Comparison of ENCODE assay signal across 8 cellular contexts in genomic region chr12:122981587-122982493, GRCh38. TPM values are rescaled to one million over a fixed set of nuclear protein-coding genes. Genes with fewer than 3 reads are reported as not detected.
A peak's percentile ranks its signal among the peaks of the same experiment; 100 is the strongest.
DNase-seq lines count a peak whose midpoint lies in the region; ATAC-seq, FAIRE-seq and TF ChIP-seq lines count a peak whose summit lies in the region.

No MANE protein-coding gene starts in this region.

- TF ChIP-seq CTCF in DND-41 (IDR thresholded peaks at IDR 0.05; ENCODE audit: borderline replicate concordance, extremely low read depth, low read length, poor library complexity, severe bottlenecking): no peak
- TF ChIP-seq CTCF in OCI-LY1 (IDR thresholded peaks at IDR 0.05; ENCODE audit: low read length): no peak
- TF ChIP-seq CTCF in H1 (IDR thresholded peaks at IDR 0.05; ENCODE audit: control extremely low read depth in 1 of 3, insufficient read depth in 1 of 3, low read depth in 1 of 3, low read length in 3 of 3): no peak
- TF ChIP-seq CTCF in neutrophil (IDR thresholded peaks at IDR 0.05): no peak

- ATAC-seq in DND-41 (ENCODE audit: insufficient read depth, low read depth) (no peak), HG03196 (IDR thresholded peaks at IDR 0.05; ENCODE audit: unreplicated experiment) (no peak)

- no peak overlapping the region for H2BK20ac ChIP-seq in H1 (ENCODE audit: low read length)

- H3K9me3 ChIP-seq in DND-41 (ENCODE audit: insufficient read depth, low read length, severe bottlenecking): no peaks in the 10 kb centered on the region
- H3K9me3 ChIP-seq in OCI-LY1 (ENCODE audit: low read length): no peaks in the 10 kb centered on the region
- H3K9me3 ChIP-seq in H1 (ENCODE audit: insufficient read depth in 2 of 2, low read depth in 1 of 2, low read length in 1 of 2): no peaks in the 10 kb centered on the region
- H3K9me3 ChIP-seq in neutrophil: no peaks in the 10 kb centered on the region

- H2AFZ ChIP-seq in DND-41 (ENCODE audit: low read depth, low read length): no peak overlapping the region
- H2AFZ ChIP-seq in OCI-LY1 (ENCODE audit: low read length): no peak overlapping the region
- H2AFZ ChIP-seq in H1 (ENCODE audit: low read length): no peak overlapping the region

- peak overlapping the region; percentile 1; the same call in 1 of the 2 replicates for H4K8ac ChIP-seq in H1 (ENCODE audit: extremely low read depth, insufficient read depth, low read length)

- no peak overlapping the region for H4K91ac ChIP-seq in H1 (replicated peaks; ENCODE audit: insufficient read length, low read length)

- H3K56ac ChIP-seq in H1 (replicated peaks; ENCODE audit: insufficient read length, low read depth, low read length): no peak overlapping the region

- H4K20me1 ChIP-seq in DND-41 (ENCODE audit: insufficient read depth, low read length) (peaks cover 24% of the 10 kb centered on the region), OCI-LY1 (ENCODE audit: insufficient read depth, low read length) (no peaks in the 10 kb centered on the region), H1 (replicated peaks in 1 of 2; ENCODE audit: control insufficient read depth in 1 of 2, insufficient read depth in 2 of 2, low read length in 2 of 2) (peaks cover 0 to 7% of the 10 kb centered on the region in 2 experiments)

- DNase-seq in DND-41 (no peak), H1 (ENCODE audit: low read depth in 1 of 2, low spot score in 2 of 2) (no peak), COR-L47 (lab: John Stamatoyannopoulos, UW) (no peak), posterior vena cava (ENCODE audit: low spot score) (no peak)
- no peak for DNase-seq in activated CD4-positive, CD25-positive, alpha-beta regulatory T cell treated with anti-CD3 and anti-CD28 coated beads, Interleukin-2, amount 50 U/mL, for 72 hours

- peaks cover 51% of the 10 kb centered on the region for H3K79me2 ChIP-seq in DND-41 (ENCODE audit: insufficient read depth, low read length)
- H3K79me2 ChIP-seq in OCI-LY1 (ENCODE audit: insufficient read depth, low read length): no peaks in the 10 kb centered on the region
- peaks cover 0 to 2% of the 10 kb centered on the region in 2 experiments; a peak in 1 of 4 replicates for H3K79me2 ChIP-seq in H1 (ENCODE audit: control insufficient read depth in 1 of 2, insufficient read depth in 2 of 2, low read length in 2 of 2)

- no peak overlapping the region for H3K4ac ChIP-seq in H1 (replicated peaks; ENCODE audit: insufficient read length, low read depth, low read length)

- no peak overlapping the region for H2BK15ac ChIP-seq in H1 (ENCODE audit: low read length)

- no peak for TF ChIP-seq POLR2A in H1 (IDR thresholded peaks at IDR 0.05; ENCODE audit: control extremely low read depth in 1 of 2, low read depth in 2 of 2, low read length in 2 of 2)

- FAIRE-seq in H1 (lab: Jason Lieb, UNC): no peak

- no peak overlapping the region for H2BK120ac ChIP-seq in H1 (replicated peaks; ENCODE audit: low read depth, low read length)

- H2AK5ac ChIP-seq in H1 (ENCODE audit: low read depth, low read length): peak overlapping the region; percentile 88; the same call in 1 of the 2 replicates

- WGBS in H1 (ENCODE audit: extremely low coverage in 1 of 2, insufficient coverage in 1 of 2, insufficient read length in 1 of 2, insufficient replicate concordance in 2 of 2, low coverage in 1 of 2, low lambda C conversion rate in 2 of 2, missing lambda C conversion rate in 1 of 2), 2 experiments: 83% methylated on average over 14 of the region's 26 CpGs; no CpG with 5 or more reads in 1 of the 2 experiments

- intact Hi-C loops in posterior vena cava (cut with DNase I): loop anchor here in 1 of 2 donors (5.0 kb wide), 1 partner anchor 255 kb away; no protein-coding TSS in a partner anchor

- TF ChIP-seq RAD21 in H1 (IDR thresholded peaks at IDR 0.05 in 1 of 2, conservative IDR thresholded peaks at IDR 0.05 in 1 of 2; ENCODE audit: low read depth in 2 of 2, low read length in 2 of 2): no peak

- CTCF ChIA-PET in H1 (lab: Charles Lee; ENCODE audit: partially characterized antibody): interaction anchor here (1.1 to 1.6 kb wide), 6 partner anchors 9 to 121 kb away, joined by 3 to 10 read pairs (median 4); no protein-coding TSS in a partner anchor

- H3K14ac ChIP-seq in H1 (ENCODE audit: insufficient read length): no peak overlapping the region

- H3K36me3 ChIP-seq in DND-41 (ENCODE audit: insufficient read depth, low read length) (peaks cover 45% of the 10 kb centered on the region), OCI-LY1 (ENCODE audit: insufficient read depth, low read length) (peaks cover 80% of the 10 kb centered on the region), H1 (ENCODE audit: control insufficient read depth in 2 of 4, insufficient read depth in 4 of 4, low read length in 3 of 4) (peaks cover 0 to 6% (median 1%) of the 10 kb centered on the region in 4 experiments; a peak in 2 of 8 replicates), neutrophil (peaks cover 33% of the 10 kb centered on the region)

- peaks cover 4% of the 10 kb centered on the region; the same call in 1 of the 2 replicates for H3K79me1 ChIP-seq in H1 (ENCODE audit: low read depth, low read length)

- no peak for TF ChIP-seq EP300 in H1 (IDR thresholded peaks at IDR 0.05; ENCODE audit: borderline replicate concordance in 1 of 2, low read depth in 2 of 2, low read length in 2 of 2)

- no peak overlapping the region for H3K23ac ChIP-seq in H1 (ENCODE audit: insufficient read length)

- no peak overlapping the region for H4K5ac ChIP-seq in H1 (ENCODE audit: insufficient read length, low read depth, low read length)

- peak overlapping the region; percentile 89 for H3K4me2 ChIP-seq in DND-41 (ENCODE audit: insufficient read depth, low read length)
- peak overlapping the region; percentile 71 for H3K4me2 ChIP-seq in OCI-LY1 (ENCODE audit: low read length)
- peak overlapping the region; percentile 90 to 95 for H3K4me2 ChIP-seq in H1 (ENCODE audit: insufficient read depth in 1 of 2, low read depth in 2 of 2, low read length in 2 of 2)

- no peaks in the 10 kb centered on the region for H3K27me3 ChIP-seq in DND-41 (ENCODE audit: insufficient read depth, low read length, poor library complexity)
- no peaks in the 10 kb centered on the region for H3K27me3 ChIP-seq in OCI-LY1 (ENCODE audit: insufficient read depth, low read length)
- H3K27me3 ChIP-seq in H1 (replicated peaks in 1 of 4; ENCODE audit: control insufficient read depth in 3 of 4, extremely low read depth in 1 of 4, insufficient read depth in 3 of 4, low read length in 3 of 4): no peaks in the 10 kb centered on the region
- H3K27me3 ChIP-seq in neutrophil: no peaks in the 10 kb centered on the region

- peak overlapping the region; percentile 93 for H3K9ac ChIP-seq in DND-41 (ENCODE audit: low read depth, low read length)
- peak overlapping the region; percentile 89 for H3K9ac ChIP-seq in OCI-LY1 (ENCODE audit: low read length)
- H3K9ac ChIP-seq in H1 (replicated peaks in 1 of 4; ENCODE audit: extremely low read depth in 1 of 4, low read depth in 3 of 4, low read length in 3 of 4): peak overlapping the region in 2 of 4 experiments; percentile 66 to 86; a peak in 3 of 7 replicates

- H3K27ac ChIP-seq in DND-41 (ENCODE audit: low read length): peak overlapping the region; percentile 88
- H3K27ac ChIP-seq in OCI-LY1 (ENCODE audit: low read depth, low read length, poor library complexity, severe bottlenecking): peak overlapping the region; percentile 69
- H3K27ac ChIP-seq in H1 (ENCODE audit: low read depth, low read length): no peak overlapping the region
- H3K27ac ChIP-seq in neutrophil: peak overlapping the region; percentile 88

- 0 out of 2 replicates have a peak, but pooled peaks cover 6% of the 10 kb centered on the region for H3F3A ChIP-seq in OCI-LY1 (ENCODE audit: insufficient read depth, low read length)

- H3K9me2 ChIP-seq in OCI-LY1 (ENCODE audit: low read depth, low read length): no peaks in the 10 kb centered on the region

- H2BK12ac ChIP-seq in H1 (ENCODE audit: low read depth, low read length): 0 out of 2 replicates have a peak overlapping the region, but pooled peaks have one; percentile 4

- POLR2A ChIA-PET in H1 (lab: Charles Lee; ENCODE audit: partially characterized antibody): interaction anchor here (0.9 to 1.5 kb wide), 5 partner anchors 8 to 251 kb away, joined by 3 to 5 read pairs (median 4); partner anchors contain the start of genes MPHOSPH9 and MTRFR

- peaks cover 16% of the 10 kb centered on the region; the same call in 1 of the 2 replicates for H3K23me2 ChIP-seq in H1 (ENCODE audit: low read depth, low read length)

- peak overlapping the region; percentile 57 to 86 for H3K4me3 ChIP-seq in DND-41 (ENCODE audit: low read depth in 1 of 2, low read length in 2 of 2)
- peak overlapping the region; percentile 89 for H3K4me3 ChIP-seq in OCI-LY1 (ENCODE audit: low read depth, low read length, poor library complexity, severe bottlenecking)
- peak overlapping the region; percentile 77 to 92 (median 85) for H3K4me3 ChIP-seq in H1 (ENCODE audit: extremely low read depth in 1 of 4, insufficient read depth in 2 of 4, low read depth in 3 of 4, low read length in 4 of 4)
- peak overlapping the region; percentile 80 to 95 for H3K4me3 ChIP-seq in neutrophil (ENCODE audit: low read depth in 1 of 2, low read length in 1 of 2)

- H3K18ac ChIP-seq in H1 (ENCODE audit: extremely low read depth, low read length): 0 out of 2 replicates have a peak overlapping the region, but pooled peaks have one; percentile 32

- H3K4me1 ChIP-seq in DND-41 (ENCODE audit: insufficient read depth, low read length) (peaks cover 57% of the 10 kb centered on the region), OCI-LY1 (ENCODE audit: insufficient read depth, low read length, severe bottlenecking) (peaks cover 54% of the 10 kb centered on the region), H1 (replicated peaks in 1 of 4; ENCODE audit: control insufficient read depth in 3 of 4, insufficient read depth in 4 of 4, low read length in 3 of 4) (peaks cover 0 to 14% (median 8%) of the 10 kb centered on the region in 4 experiments; a peak in 6 of 7 replicates), neutrophil (ENCODE audit: control insufficient read depth in 1 of 2, insufficient read depth in 1 of 2, low read depth in 1 of 2, low read length in 1 of 2) (peaks cover 45 to 61% of the 10 kb centered on the region in 2 experiments)

- H2BK5ac ChIP-seq in H1 (ENCODE audit: low read depth, low read length): no peak overlapping the region

RNA-seq across cellular contexts. Expression of gene ARL6IP4, which starts 1.4 kb away (rescaled TPM):
- 109 and 115 TPM in 2 replicates for total RNA-seq in H1 (2021; fragmentation: NEBNext Ultra II Directional; extraction: Animal tissue kit (Norgen Biotek cat#: 25700))
- polyA plus RNA-seq in H1 (2011; rRNA removed): 76.4 and 97.6 TPM in 2 replicates
- 167 TPM for polyA plus RNA-seq in H1 (2011; cell fraction: cytosol; rRNA removed)
- polyA plus RNA-seq in H1 (2011; cell fraction: nucleus; rRNA removed): 189 TPM
- polyA plus RNA-seq in H1 (2012, experiment 1 of 2): 132 to 155 TPM (median 146 TPM) in 4 replicates
- polyA plus RNA-seq in H1 (2012, experiment 2 of 2): 99.7 TPM
- 111 TPM for polyA plus RNA-seq in H1 (2013, experiment 1 of 2)
- 111 TPM for polyA plus RNA-seq in H1 (2013, experiment 2 of 2)
- polyA minus RNA-seq in H1 (2011; rRNA and poly(A)+ RNA removed): 18.1 and 21.2 TPM in 2 replicates
- polyA minus RNA-seq in H1 (2011; cell fraction: cytosol; rRNA and poly(A)+ RNA removed): 44.5 TPM
- polyA minus RNA-seq in H1 (2011; cell fraction: nucleus; rRNA and poly(A)+ RNA removed): 19.1 TPM
- total RNA-seq in posterior vena cava: 100 to 1,000 TPM; 125 to 132 TPM

RNA-seq across cellular contexts. Expression of gene OGFOD2, which starts 6.8 kb away (rescaled TPM):
- total RNA-seq in H1 (2021; fragmentation: NEBNext Ultra II Directional; extraction: Animal tissue kit (Norgen Biotek cat#: 25700)): 17.3 and 17.4 TPM in 2 replicates
- polyA plus RNA-seq in H1 (2011; rRNA removed): 20.3 and 35.6 TPM in 2 replicates
- 27.1 TPM for polyA plus RNA-seq in H1 (2011; cell fraction: cytosol; rRNA removed)
- polyA plus RNA-seq in H1 (2011; cell fraction: nucleus; rRNA removed): 58.8 TPM
- polyA plus RNA-seq in H1 (2012, experiment 1 of 2): 6.5 to 12.5 TPM (median 11.5 TPM) in 4 replicates
- 9.1 TPM for polyA plus RNA-seq in H1 (2012, experiment 2 of 2)
- polyA plus RNA-seq in H1 (2013, experiment 1 of 2): 5.4 TPM
- polyA plus RNA-seq in H1 (2013, experiment 2 of 2): 5.4 TPM
- polyA minus RNA-seq in H1 (2011; rRNA and poly(A)+ RNA removed): 10.5 and 13.0 TPM in 2 replicates
- 10.9 TPM for polyA minus RNA-seq in H1 (2011; cell fraction: cytosol; rRNA and poly(A)+ RNA removed)
- polyA minus RNA-seq in H1 (2011; cell fraction: nucleus; rRNA and poly(A)+ RNA removed): 27.0 TPM
- 1 to 10 TPM; 7.6 to 9.6 TPM for total RNA-seq in posterior vena cava

RNA-seq across cellular contexts. Expression of gene ABCB9, which starts 15.6 kb away (rescaled TPM):
- total RNA-seq in H1 (2021; fragmentation: NEBNext Ultra II Directional; extraction: Animal tissue kit (Norgen Biotek cat#: 25700)): 6.3 and 8.0 TPM in 2 replicates
- 3.8 and 5.0 TPM in 2 replicates for polyA plus RNA-seq in H1 (2011; rRNA removed)
- 4.0 TPM for polyA plus RNA-seq in H1 (2011; cell fraction: cytosol; rRNA removed)
- 7.8 TPM for polyA plus RNA-seq in H1 (2011; cell fraction: nucleus; rRNA removed)
- polyA plus RNA-seq in H1 (2012, experiment 1 of 2): 1.7 to 3.8 TPM (median 3.3 TPM) in 4 replicates
- polyA plus RNA-seq in H1 (2012, experiment 2 of 2): 3.3 TPM
- 3.2 TPM for polyA plus RNA-seq in H1 (2013, experiment 1 of 2)
- 3.4 TPM for polyA plus RNA-seq in H1 (2013, experiment 2 of 2)
- 6.1 and 7.9 TPM in 2 replicates for polyA minus RNA-seq in H1 (2011; rRNA and poly(A)+ RNA removed)
- 6.6 TPM for polyA minus RNA-seq in H1 (2011; cell fraction: cytosol; rRNA and poly(A)+ RNA removed)
- 9.2 TPM for polyA minus RNA-seq in H1 (2011; cell fraction: nucleus; rRNA and poly(A)+ RNA removed)
- total RNA-seq in posterior vena cava: 1 to 10 TPM; 3.4 to 5.3 TPM
